ENCODE assay signal across 1 cellular context in the genomic region with DNA sequence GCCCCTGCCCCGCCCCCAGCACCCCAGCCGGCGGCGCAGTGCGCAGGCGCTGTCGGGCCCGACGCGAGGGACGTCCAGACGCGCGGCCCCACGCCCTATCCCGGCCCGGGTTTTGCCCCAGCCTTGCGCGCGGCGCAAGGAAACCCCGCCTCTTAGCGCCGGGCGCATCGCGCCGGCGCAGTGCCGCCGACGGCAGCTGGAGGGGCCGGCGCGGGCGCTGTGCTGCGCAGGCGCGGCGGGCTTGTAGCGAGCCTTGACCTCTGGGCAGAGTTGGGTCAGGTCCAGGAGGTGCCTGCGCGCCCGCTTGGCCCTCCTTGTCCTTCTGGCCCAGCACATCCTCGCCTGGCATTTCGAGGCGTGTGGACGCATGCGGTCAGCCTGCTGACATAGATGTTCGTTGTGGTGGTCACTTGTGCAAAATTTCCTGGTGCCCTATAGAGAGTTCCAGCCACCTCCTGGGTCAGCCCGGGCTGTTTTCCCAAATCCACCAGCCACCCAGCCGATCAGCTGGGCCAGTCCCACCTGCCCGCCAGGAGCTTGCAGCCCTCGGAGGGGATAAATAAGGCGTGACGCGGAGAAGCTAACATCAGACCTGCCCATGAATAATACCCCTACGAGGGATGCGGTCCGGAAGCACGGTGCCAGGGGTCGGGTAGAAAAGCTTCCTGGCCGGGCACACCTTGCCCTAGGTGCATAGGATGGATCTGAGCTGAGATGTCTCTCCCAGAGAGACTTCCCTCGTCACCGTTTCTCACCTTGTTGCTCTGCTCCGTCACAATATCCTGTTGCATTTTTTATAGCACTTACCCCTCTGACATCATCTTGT.
TF ChIP-seq lines count a peak whose summit lies in the region.

No MANE protein-coding gene starts in this region.

TF ChIP-seq in HEK293, 187 proteins besides CTCF, POLR2A, EP300 and RAD21 (continued from another document):
- TF ChIP-seq, protein P1, sequence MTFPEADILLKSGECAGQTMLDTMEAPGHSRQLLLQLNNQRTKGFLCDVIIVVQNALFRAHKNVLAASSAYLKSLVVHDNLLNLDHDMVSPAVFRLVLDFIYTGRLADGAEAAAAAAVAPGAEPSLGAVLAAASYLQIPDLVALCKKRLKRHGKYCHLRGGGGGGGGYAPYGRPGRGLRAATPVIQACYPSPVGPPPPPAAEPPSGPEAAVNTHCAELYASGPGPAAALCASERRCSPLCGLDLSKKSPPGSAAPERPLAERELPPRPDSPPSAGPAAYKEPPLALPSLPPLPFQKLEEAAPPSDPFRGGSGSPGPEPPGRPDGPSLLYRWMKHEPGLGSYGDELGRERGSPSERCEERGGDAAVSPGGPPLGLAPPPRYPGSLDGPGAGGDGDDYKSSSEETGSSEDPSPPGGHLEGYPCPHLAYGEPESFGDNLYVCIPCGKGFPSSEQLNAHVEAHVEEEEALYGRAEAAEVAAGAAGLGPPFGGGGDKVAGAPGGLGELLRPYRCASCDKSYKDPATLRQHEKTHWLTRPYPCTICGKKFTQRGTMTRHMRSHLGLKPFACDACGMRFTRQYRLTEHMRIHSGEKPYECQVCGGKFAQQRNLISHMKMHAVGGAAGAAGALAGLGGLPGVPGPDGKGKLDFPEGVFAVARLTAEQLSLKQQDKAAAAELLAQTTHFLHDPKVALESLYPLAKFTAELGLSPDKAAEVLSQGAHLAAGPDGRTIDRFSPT (tag by site-specific recombination; IDR thresholded peaks at IDR 0.05) = peak; percentile 71
- TF ChIP-seq ZBTB8A (tag by site-specific recombination; IDR thresholded peaks at IDR 0.05) (peak; percentile 76), SP2 (tag by site-specific recombination; IDR thresholded peaks at IDR 0.05) (peak; percentile 43; the same call in 1 of the 2 replicates), BCL6B (tag by site-specific recombination; IDR thresholded peaks at IDR 0.05) (no peak), SCRT1 (tag by site-specific recombination; IDR thresholded peaks at IDR 0.05; ENCODE audit: borderline replicate concordance) (peak; percentile 65; the same call in 1 of the 2 replicates), ZNF585B (tag by site-specific recombination; IDR thresholded peaks at IDR 0.05) (no peak), ZBTB21 (tag by site-specific recombination; IDR thresholded peaks at IDR 0.05) (peak; percentile 68; the same call in 1 of the 2 replicates), KLF10 (tag by site-specific recombination; IDR thresholded peaks at IDR 0.05) (0 out of 2 replicates have a peak, but pooled peaks have one; percentile 17), SCRT2 (tag by site-specific recombination; IDR thresholded peaks at IDR 0.05) (peak; percentile 98)
